In the genomic region with DNA sequence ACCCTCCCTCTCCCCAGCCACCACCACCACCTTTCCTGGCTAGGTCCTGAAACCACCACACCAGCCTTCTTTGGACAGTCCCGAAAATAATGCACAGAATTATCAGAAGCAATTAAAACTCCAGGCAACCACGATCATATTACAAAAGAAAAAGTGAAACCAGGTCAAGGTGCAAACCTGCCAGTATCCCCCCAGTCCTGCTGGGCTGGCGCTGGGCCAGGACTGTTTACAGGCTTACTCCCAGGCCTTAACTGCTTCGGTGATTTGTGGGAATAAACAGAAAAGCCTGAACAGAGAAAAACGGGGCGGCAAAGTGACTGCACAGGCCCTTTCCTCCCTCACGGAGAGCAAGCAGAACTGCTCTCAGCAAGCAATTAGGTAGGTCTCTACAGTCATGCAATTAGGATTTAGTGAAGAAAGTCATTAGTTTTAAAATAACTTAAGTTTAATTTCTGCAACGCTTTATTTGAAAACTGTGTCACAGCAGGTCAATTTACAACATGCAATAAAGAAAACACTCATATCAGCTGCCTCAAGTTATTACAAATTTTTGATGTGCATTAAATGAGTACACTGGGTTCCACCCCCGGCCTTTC, we compare ENCODE assay signal across 7 cellular contexts. TPM values are rescaled to one million over a fixed set of nuclear protein-coding genes. Genes with fewer than 3 reads are reported as not detected.
DNase-seq lines count a peak whose midpoint lies in the region; ATAC-seq and TF ChIP-seq lines count a peak whose summit lies in the region.

No MANE protein-coding gene starts in this region.

- intact Hi-C loops in gastrocnemius medialis (cut with DNase I; ENCODE audit: low total_unique reads): loop anchor here (1.0 to 5.0 kb wide), 4 partner anchors 63 to 257 kb away; no protein-coding TSS in a partner anchor

- H3K9ac ChIP-seq in NT2/D1 (ENCODE audit: insufficient read length, low read depth): peak overlapping the region; percentile 72

- H3K27ac ChIP-seq in iPS DF 6.9 (ENCODE audit: low read length): no peak overlapping the region
- peak overlapping the region; percentile 36 to 86 (median 64) for H3K27ac ChIP-seq in gastrocnemius medialis

- peak overlapping the region; percentile 38 for H3K4me3 ChIP-seq in HAP-1
- peak overlapping the region; percentile 63 for H3K4me3 ChIP-seq in NT2/D1 (ENCODE audit: insufficient read length, low read depth)
- H3K4me3 ChIP-seq in iPS DF 6.9 (ENCODE audit: low read length): peak overlapping the region; percentile 59; the same call in 1 of the 2 replicates
- H3K4me3 ChIP-seq in gastrocnemius medialis: peak overlapping the region; percentile 41 to 62 (median 49)

- peaks cover 18 to 19% of the 10 kb centered on the region in 2 donors for H3K36me3 Mint-ChIP-seq in activated naive CD4-positive, alpha-beta T cell treated with anti-CD3 and anti-CD28 coated beads, Interleukin-2, amount 50 U/mL, for 72 hours

- H3K4me1 ChIP-seq in HAP-1 (peaks cover 30% of the 10 kb centered on the region), NT2/D1 (ENCODE audit: insufficient read depth, insufficient read length) (no peaks in the 10 kb centered on the region), iPS DF 6.9 (ENCODE audit: control insufficient read depth, insufficient read depth, low read length) (peaks cover 2% of the 10 kb centered on the region; the same call in 1 of the 2 replicates), gastrocnemius medialis (peaks cover 17 to 43% of the 10 kb centered on the region in 2 donors)

- ATAC-seq in activated naive CD4-positive, alpha-beta T cell treated with anti-CD3 and anti-CD28 coated beads, Interleukin-2, amount 50 U/mL, for 72 hours: no peak
- ATAC-seq in gastrocnemius medialis: no peak

- DNase-seq in HAP-1 (ENCODE audit: low spot score in 2 of 2) (peak; percentile 27 to 71), NT2/D1 (ENCODE audit: low read depth, low spot score) (no peak), iPS DF 6.9 (ENCODE audit: low read depth, low spot score) (no peak), gastrocnemius medialis (no peak), cerebellum (ENCODE audit: low spot score) (no peak), SHP77 (lab: John Stamatoyannopoulos, UW) (no peak)
- peak in 1 of 2 donors; percentile 31 for DNase-seq in activated naive CD4-positive, alpha-beta T cell treated with anti-CD3 and anti-CD28 coated beads, Interleukin-2, amount 50 U/mL, for 72 hours (ENCODE audit: low spot score in 2 of 2)

- no peak for TF ChIP-seq CTCF in gastrocnemius medialis (IDR thresholded peaks at IDR 0.05 in 4 of 5, conservative IDR thresholded peaks at IDR 0.05 in 1 of 5)

- in situ Hi-C loops in HAP-1 (cut with MboI; ENCODE audit: low sequenced_read_pairs) (no loop called here), gastrocnemius medialis (cut with MboI; ENCODE audit: low sequenced_read_pairs in 4 of 4) (no loop called here)

- no peak for TF ChIP-seq POLR2A in gastrocnemius medialis (IDR thresholded peaks at IDR 0.05)

- H3K27me3 ChIP-seq in HAP-1 (ENCODE audit: low read depth): no peaks in the 10 kb centered on the region
- H3K27me3 ChIP-seq in NT2/D1 (ENCODE audit: insufficient read depth, insufficient read length): no peaks in the 10 kb centered on the region
- H3K27me3 ChIP-seq in iPS DF 6.9 (ENCODE audit: control insufficient read depth, insufficient read depth, low read length): no peaks in the 10 kb centered on the region
- no peaks in the 10 kb centered on the region for H3K27me3 ChIP-seq in gastrocnemius medialis

- H3K9me3 Mint-ChIP-seq in activated naive CD4-positive, alpha-beta T cell treated with anti-CD3 and anti-CD28 coated beads, Interleukin-2, amount 50 U/mL, for 72 hours: no peaks in the 10 kb centered on the region

- no CpG with 5 or more reads among the region's 9 CpGs for WGBS in iPS DF 6.9 (ENCODE audit: insufficient coverage, insufficient read length)

- peak overlapping the region; percentile 90 to 95 for H3K27ac Mint-ChIP-seq in activated naive CD4-positive, alpha-beta T cell treated with anti-CD3 and anti-CD28 coated beads, Interleukin-2, amount 50 U/mL, for 72 hours

- H3K36me3 ChIP-seq in HAP-1 (replicated peaks) (no peaks in the 10 kb centered on the region), NT2/D1 (ENCODE audit: insufficient read depth, insufficient read length, low read length) (no peaks in the 10 kb centered on the region), iPS DF 6.9 (ENCODE audit: control insufficient read depth, insufficient read depth, low read length) (no peaks in the 10 kb centered on the region), gastrocnemius medialis (no peaks in the 10 kb centered on the region)

- H3K9me3 ChIP-seq in HAP-1: no peaks in the 10 kb centered on the region
- no peaks in the 10 kb centered on the region for H3K9me3 ChIP-seq in NT2/D1 (ENCODE audit: insufficient read depth, low read length)
- H3K9me3 ChIP-seq in iPS DF 6.9 (ENCODE audit: control insufficient read depth, insufficient read depth, low read length): no peaks in the 10 kb centered on the region
- H3K9me3 ChIP-seq in gastrocnemius medialis: no peaks in the 10 kb centered on the region

RNA-seq across cellular contexts. Expression of a gene that starts 1.3 kb away (rescaled TPM):
- 10 to 100 TPM; 34.1 to 39.1 TPM for total RNA-seq in activated naive CD4-positive, alpha-beta T cell treated with anti-CD3 and anti-CD28 coated beads, Interleukin-2, amount 50 U/mL, for 72 hours
- total RNA-seq in gastrocnemius medialis: 100 to 1,000 TPM in 2 of 4 donors, 10 to 100 TPM in 2; 23.6 to 257 (median 119) TPM
- total RNA-seq in cerebellum: 38.8 TPM

Comparison
In these comparisons a context has a peak if more than half of its experiments do, and no peak if none do; other contexts are left out.
1. DNase-seq: peak in HAP-1 (2 of 2); none in NT2/D1 (single experiment), iPS DF 6.9 (single experiment), gastrocnemius medialis (0 of 2), cerebellum (single experiment) and SHP77 (0 of 2).
2. Peak in every context shown above with its lines, with median percentiles within 50 percentile points of each other: H3K4me3 ChIP-seq.